10 cellular contexts compared by ENCODE assay signal in the genomic region with DNA sequence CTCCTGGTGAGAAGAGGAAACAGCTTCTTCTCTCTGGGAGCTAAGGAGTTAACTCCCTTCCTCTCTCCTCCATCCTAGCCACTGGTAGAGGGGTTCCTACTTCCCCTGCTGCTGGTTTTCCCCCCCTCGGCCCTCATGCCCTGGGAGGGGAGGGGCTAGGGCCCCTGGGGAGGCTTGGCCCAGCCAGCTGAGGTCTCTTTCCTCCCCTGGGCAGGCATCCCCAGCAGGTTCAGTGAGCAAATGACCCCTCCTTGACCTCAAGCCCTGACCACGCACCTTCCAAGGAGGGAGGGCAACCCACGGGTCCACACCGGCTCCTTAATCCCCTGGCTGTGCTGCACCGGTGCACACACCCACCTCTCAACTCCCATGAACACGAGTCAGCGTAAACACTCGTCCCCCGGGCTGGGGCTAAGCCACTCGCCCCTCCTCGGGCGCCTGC. TPM values are rescaled to one million over a fixed set of nuclear protein-coding genes. Genes with fewer than 3 reads are reported as not detected.
DNase-seq lines count a peak whose midpoint lies in the region; ATAC-seq lines count a peak whose summit lies in the region.
"Had no signal": no experiment of that assay in that cellular context is flagged by ENCODE, and none has a peak within 500 bp of the region (broad histone marks: within the 10 kb centered on the region; RNA-seq: fewer than 3 reads in every experiment).

No MANE protein-coding gene starts in this region.

- ATAC-seq in Right ventricle myocardium inferior (no peak), Right ventricle myocardium superior (ENCODE audit: poor library complexity) (no peak), HG03097 (IDR thresholded peaks at IDR 0.05; ENCODE audit: low FRiP score, unreplicated experiment) (no peak)

- no peak overlapping the region for H3K27ac ChIP-seq in iPS-18a (ENCODE audit: low read length)
- peak overlapping the region; percentile 94 for H3K27ac ChIP-seq in temporal lobe (ENCODE audit: low read depth, low read length)

- peaks cover 10% of the 10 kb centered on the region for H3K4me1 ChIP-seq in iPS-18a (ENCODE audit: control insufficient read depth, low read depth, low read length)

- H3K4me3 ChIP-seq in iPS-18a (ENCODE audit: low read length), result peak overlapping the region; percentile 32

- H3K9ac ChIP-seq in iPS-18a (ENCODE audit: low read length), result no peak overlapping the region

- intact Hi-C loops in Right ventricle myocardium inferior (cut with DNase I) (no loop called here), Right ventricle myocardium superior (cut with DNase I) (loop anchor here (5.0 kb wide), 1 partner anchor 95 kb away; no protein-coding TSS in a partner anchor)

- DNase-seq in Right ventricle myocardium inferior (ENCODE audit: missing footprints) (peak; percentile 30), Right ventricle myocardium superior (no peak), NCI-H69 (lab: John Stamatoyannopoulos, UW) (peak; percentile 73), DMS79 treated with DMSO at 0.1 percent for 48 hours (lab: John Stamatoyannopoulos, UW) (no peak), NCI-H2107 (lab: John Stamatoyannopoulos, UW) (no peak)
- DNase-seq: kidney glomerular epithelial cell, NCI-H1048 had no signal

- H3K27me3 ChIP-seq in iPS-18a (ENCODE audit: control insufficient read depth, insufficient read depth, low read length), result peaks cover 93% of the 10 kb centered on the region

- no peaks in the 10 kb centered on the region for H3K9me3 ChIP-seq in iPS-18a (ENCODE audit: control insufficient read depth, low read depth, low read length)

- no peaks in the 10 kb centered on the region for H3K36me3 ChIP-seq in iPS-18a (ENCODE audit: control insufficient read depth, low read depth, low read length)

RNA-seq across cellular contexts. Expression of gene SRCIN1, which starts 33.9 kb away (rescaled TPM):
- total RNA-seq in Right ventricle myocardium inferior (1.4 TPM), Right ventricle myocardium superior (2.3 TPM), temporal lobe (29.0 TPM)

Comparison
In these comparisons a context has a peak if more than half of its experiments do, and no peak if none do; other contexts are left out.
1. DNase-seq: peak in Right ventricle myocardium inferior (single experiment) and NCI-H69 (single experiment); none in Right ventricle myocardium superior (single experiment), DMS79 treated with DMSO at 0.1 percent for 48 hours (single experiment) and NCI-H2107 (single experiment).